30 cellular contexts compared by ENCODE assay signal in the genomic region with DNA sequence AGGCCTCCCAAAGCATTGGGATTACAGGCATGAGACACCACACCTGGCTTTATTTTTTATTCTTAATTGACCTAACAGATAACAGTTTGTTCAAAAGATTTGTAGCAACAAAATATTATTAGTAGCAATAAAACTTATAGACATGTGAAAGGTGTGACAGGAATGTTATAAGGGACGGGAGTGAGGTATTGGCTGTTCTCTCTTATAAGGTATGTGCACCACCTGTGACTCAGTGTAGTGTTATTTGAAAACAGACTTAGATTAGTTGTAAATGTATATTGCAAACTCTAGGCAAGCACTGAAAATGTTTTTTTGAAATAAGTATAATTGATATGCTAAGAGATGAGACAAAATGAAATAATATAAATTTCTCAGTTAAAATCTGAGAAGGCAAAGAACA. TPM values are rescaled to one million over a fixed set of nuclear protein-coding genes. Genes with fewer than 3 reads are reported as not detected.
"Had no signal": no experiment of that assay in that cellular context is flagged by ENCODE, and none has a peak within 500 bp of the region (broad histone marks: within the 10 kb centered on the region; RNA-seq: fewer than 3 reads in every experiment).

No MANE protein-coding gene starts in this region.

- H3K4me3 Mint-ChIP-seq: mesothelial cell of epicardium; naive B cell; natural killer cell treated with Interleukin-12 subunit alpha and Interleukin-12 subunit beta and Interleukin-15 and Interleukin-18, amount 100 ng/mL, for 72 hours; neural crest cell had no signal

- H3K36me3 Mint-ChIP-seq: mesothelial cell of epicardium; naive B cell; natural killer cell treated with Interleukin-12 subunit alpha and Interleukin-12 subunit beta and Interleukin-15 and Interleukin-18, amount 100 ng/mL, for 72 hours had no signal

- H3K36me3 ChIP-seq: gastroesophageal sphincter, heart left ventricle, neutrophil, pancreas, right lobe of liver, stomach, thyroid gland, vagina had no signal

- H3K9me3 Mint-ChIP-seq: neural crest cell had no signal

- H3K4me1 Mint-ChIP-seq: naive B cell, neural crest cell had no signal

- DNase-seq: dermis blood vessel endothelial cell; foreskin fibroblast; heart left ventricle; kidney; mesenchymal stem cell; mucosa of descending colon; naive B cell; pancreas; right lobe of liver; stimulated activated CD4-positive, alpha-beta T cell treated with anti-CD3 and anti-CD28 coated beads, Interleukin-12 subunit alpha, Interleukin-12 subunit beta, amount 100 ng/mL, for 4 hours; stimulated activated CD4-positive, alpha-beta T cell treated with anti-CD3 and anti-CD28 coated beads, Interleukin-1b, Interleukin-23, amount 100 ng/mL, for 48 hours; stimulated activated CD4-positive, alpha-beta T cell treated with anti-CD3 and anti-CD28 coated beads, Interleukin-4, amount 100 ng/mL, for 1 hour; stimulated activated CD8-positive, alpha-beta memory T cell treated with anti-CD3 and anti-CD28 coated beads, Interleukin-4, amount 100 ng/mL, for 48 hours; stimulated activated naive CD4-positive, alpha-beta T cell treated with Interleukin-2 at 50 U/mL for 16 hours; stomach; thyroid gland; trophoblast cell had no signal

- H3K27ac Mint-ChIP-seq: mesothelial cell of epicardium; naive B cell; natural killer cell treated with Interleukin-12 subunit alpha and Interleukin-12 subunit beta and Interleukin-15 and Interleukin-18, amount 100 ng/mL, for 72 hours had no signal

- H3K27me3 Mint-ChIP-seq: natural killer cell treated with Interleukin-12 subunit alpha and Interleukin-12 subunit beta and Interleukin-15 and Interleukin-18, amount 100 ng/mL, for 72 hours had no signal

- ATAC-seq: esophagus mucosa; gastroesophageal sphincter; heart left ventricle; left lobe of liver; mucosa of descending colon; natural killer cell treated with Interleukin-12 subunit alpha and Interleukin-12 subunit beta and Interleukin-15 and Interleukin-18, amount 100 ng/mL, for 72 hours; pancreas; right lobe of liver had no signal

- H3K27ac ChIP-seq: coronary artery, epithelial cell of prostate, gastroesophageal sphincter, heart left ventricle, hepatocyte, neutrophil, pancreas, right lobe of liver, stomach, thyroid gland, vagina had no signal

- H3K9me3 ChIP-seq: gastroesophageal sphincter, heart left ventricle, mucosa of descending colon, neutrophil, pancreas, right lobe of liver, stomach, thyroid gland, vagina had no signal

- H3K4me1 ChIP-seq: gastroesophageal sphincter, pancreas, right lobe of liver, thyroid gland had no signal

- H3K4me3 ChIP-seq: coronary artery, gastroesophageal sphincter, heart left ventricle, hepatocyte, lung, mucosa of descending colon, pancreas, right lobe of liver, smooth muscle cell, stomach, thyroid gland, vagina had no signal

- H3K27me3 ChIP-seq: heart left ventricle, hepatocyte, neutrophil, pancreas, right lobe of liver, stomach, thyroid gland, vagina had no signal

RNA-seq across cellular contexts. Expression of a gene that starts 57.8 kb away (rescaled TPM):
- polyA plus RNA-seq: smooth muscle cell had no signal
